8 cellular contexts compared by ENCODE assay signal in genomic region chr1:15799004-15799867, GRCh38. TPM values are rescaled to one million over a fixed set of nuclear protein-coding genes. Genes with fewer than 3 reads are reported as not detected.
DNase-seq lines count a peak whose midpoint lies in the region; ATAC-seq, FAIRE-seq and TF ChIP-seq lines count a peak whose summit lies in the region.

No MANE protein-coding gene starts in this region.

- H2BK5ac ChIP-seq in mesenchymal stem cell (ENCODE audit: low read depth, low read length, poor library complexity, severe bottlenecking) = peak overlapping the region; percentile 51

- H3K9ac ChIP-seq in mesenchymal stem cell (ENCODE audit: low read length) = peak overlapping the region; percentile 58

- peak overlapping the region; percentile 86 for H2AK5ac ChIP-seq in mesenchymal stem cell (ENCODE audit: low read length, severe bottlenecking)

- peak overlapping the region; percentile 46 for H2BK120ac ChIP-seq in mesenchymal stem cell (ENCODE audit: low read depth, low read length)

- H3K4me1 Mint-ChIP-seq in chondrocyte (ENCODE audit: low read depth) = peaks cover 84% of the 10 kb centered on the region

- peak overlapping the region; percentile 74 to 89 for H3K18ac ChIP-seq in mesenchymal stem cell (ENCODE audit: low read depth in 1 of 2, low read length in 2 of 2)

- 25% methylated on average over 7 of the region's 9 CpGs for whole genome bisulfite sequencing in mesenchymal stem cell

- ATAC-seq in GM21515 (IDR thresholded peaks at IDR 0.05; ENCODE audit: unreplicated experiment) = no peak

- H3K27me3 ChIP-seq in mesenchymal stem cell (ENCODE audit: control insufficient read depth in 1 of 2, insufficient read depth in 1 of 2, low read length in 2 of 2) = no peaks in the 10 kb centered on the region
- H3K27me3 ChIP-seq in uterus = no peaks in the 10 kb centered on the region

- H3K27ac ChIP-seq in mesenchymal stem cell (ENCODE audit: low read length, poor library complexity, severe bottlenecking) = peak overlapping the region; percentile 95
- H3K27ac ChIP-seq in uterus = peak overlapping the region; percentile 36 to 71

- peak overlapping the region; percentile 14 to 16 for H3K4ac ChIP-seq in mesenchymal stem cell (ENCODE audit: low read depth in 1 of 2, low read length in 2 of 2)

- peak overlapping the region; percentile 66 for H4K8ac ChIP-seq in mesenchymal stem cell (ENCODE audit: low read length)

- H3K4me1 ChIP-seq in mesenchymal stem cell (ENCODE audit: control insufficient read depth, insufficient read depth, low read depth, low read length) (peaks cover 38% of the 10 kb centered on the region), uterus (peaks cover 3 to 20% of the 10 kb centered on the region in 2 donors)

- FAIRE-seq in HTR-8/SVneo (lab: Jason Lieb, UNC) = no peak

- DNase-seq in AG04449 (ENCODE audit: low read depth, low spot score) = peak; percentile 87
- DNase-seq in HTR-8/SVneo (ENCODE audit: insufficient read length, low spot score) = peak; percentile 89
- DNase-seq in chondrocyte (ENCODE audit: low spot score) = no peak
- DNase-seq in mesenchymal stem cell = peak; percentile 99
- peak; percentile 68 to 76 for DNase-seq in uterus
- DNase-seq in NCI-H1048 (lab: John Stamatoyannopoulos, UW) = no peak
- no peak for DNase-seq in activated CD4-positive, alpha-beta T cell treated with anti-CD3 and anti-CD28 coated beads for 1 hour

- H3K4me3 Mint-ChIP-seq in chondrocyte (ENCODE audit: unreplicated experiment) = no peak overlapping the region

- peak overlapping the region; percentile 26 for H3K4me2 ChIP-seq in mesenchymal stem cell (ENCODE audit: low read length, poor library complexity, severe bottlenecking)

- H3K27me3 Mint-ChIP-seq in chondrocyte (ENCODE audit: low read depth) = no peaks in the 10 kb centered on the region

- TF ChIP-seq POLR2A in uterus (IDR thresholded peaks at IDR 0.05) = no peak

- intact Hi-C loops in uterus (cut with DNase I; ENCODE audit: low total_unique reads) = no loop called here

- H3K9me3 Mint-ChIP-seq in chondrocyte (ENCODE audit: low read depth) = no peaks in the 10 kb centered on the region

- no peak overlapping the region for H3K23ac ChIP-seq in mesenchymal stem cell (ENCODE audit: low read length in 2 of 2)

- no peaks in the 10 kb centered on the region for H3K36me3 Mint-ChIP-seq in chondrocyte (ENCODE audit: low read depth)

- H3K79me1 ChIP-seq in mesenchymal stem cell (replicated peaks; ENCODE audit: low read length, poor library complexity, severe bottlenecking) = no peaks in the 10 kb centered on the region

- CTCF ChIA-PET in AG04449 (lab: Yijun Ruan, JAX) = interaction anchor here (2.7 to 3.7 kb wide), 2 partner anchors 8 to 16 kb away, joined by 15 to 18 read pairs; no protein-coding TSS in a partner anchor

- peak overlapping the region; percentile 99 for H3K27ac Mint-ChIP-seq in chondrocyte (ENCODE audit: unreplicated experiment)

- no peak overlapping the region for H2AFZ ChIP-seq in mesenchymal stem cell (ENCODE audit: low read depth, low read length)

- POLR2A ChIA-PET in AG04449 (lab: Yijun Ruan, JAX) = interaction anchor here (0.6 kb wide), 1 partner anchor 14 kb away, joined by 3 read pairs; no protein-coding TSS in a partner anchor

- no peak for TF ChIP-seq CTCF in AG04449 (IDR thresholded peaks at IDR 0.05; ENCODE audit: insufficient read depth, low read length, missing control alignments)
- no peak for TF ChIP-seq CTCF in chondrocyte (IDR thresholded peaks at IDR 0.05)
- no peak for TF ChIP-seq CTCF in uterus (IDR thresholded peaks at IDR 0.05)

- H3K9me3 ChIP-seq in mesenchymal stem cell (ENCODE audit: control insufficient read depth, low read length) = no peaks in the 10 kb centered on the region
- no peaks in the 10 kb centered on the region for H3K9me3 ChIP-seq in uterus

- peak overlapping the region; percentile 55 to 96 for H2BK12ac ChIP-seq in mesenchymal stem cell (ENCODE audit: low read length in 2 of 2)

- no peak overlapping the region for H3K14ac ChIP-seq in mesenchymal stem cell (ENCODE audit: low read length in 2 of 2)

- H2BK15ac ChIP-seq in mesenchymal stem cell (ENCODE audit: low read depth, poor library complexity, severe bottlenecking) = no peak overlapping the region

- H3K36me3 ChIP-seq in mesenchymal stem cell (ENCODE audit: control insufficient read depth in 1 of 2, insufficient read depth in 2 of 2, low read depth in 1 of 2, low read length in 2 of 2) (no peaks in the 10 kb centered on the region), uterus (no peaks in the 10 kb centered on the region)

- H3K4me3 ChIP-seq in AG04449 (ENCODE audit: low read depth, low read length) = no peak overlapping the region
- H3K4me3 ChIP-seq in mesenchymal stem cell (ENCODE audit: insufficient read depth in 1 of 2, low read depth in 1 of 2, low read length in 2 of 2) = peak overlapping the region in 1 of 2 experiments; percentile 1
- no peak overlapping the region for H3K4me3 ChIP-seq in uterus

- H4K91ac ChIP-seq in mesenchymal stem cell (ENCODE audit: low read length) = peak overlapping the region; percentile 89

RNA-seq across cellular contexts. Expression of gene UQCRHL, which starts 8.2 kb away (rescaled TPM):
- total RNA-seq in chondrocyte (1.3 to 1.5 TPM (median 1.3 TPM) in 3 replicates), uterus (1 to 10 TPM in 2 of 4 donors, under 1 TPM in 1, not detected in 1; 0.59 to 1.9 (median 1.0) TPM)
- polyA plus RNA-seq in mesenchymal stem cell (2013, experiment 1 of 2) = 1.9 TPM
- 2.1 TPM for polyA plus RNA-seq in mesenchymal stem cell (2013, experiment 2 of 2)

RNA-seq across cellular contexts. Expression of gene FBLIM1, which starts 40.6 kb away (rescaled TPM):
- total RNA-seq in chondrocyte (191 to 492 TPM (median 490 TPM) in 3 replicates), uterus (10 to 100 TPM; 12.9 to 96.9 (median 74.3) TPM)
- polyA plus RNA-seq in mesenchymal stem cell (2013, experiment 1 of 2) = 112 TPM
- 108 TPM for polyA plus RNA-seq in mesenchymal stem cell (2013, experiment 2 of 2)

RNA-seq across cellular contexts. Expression of gene SPEN, which starts 48.3 kb away (rescaled TPM):
- total RNA-seq in chondrocyte (38.4 to 49.7 TPM (median 39.4 TPM) in 3 replicates), uterus (100 to 1,000 TPM in 1 of 4 donors, 10 to 100 TPM in 3; 18.8 to 104 (median 73.8) TPM)
- 14.6 TPM for polyA plus RNA-seq in mesenchymal stem cell (2013, experiment 1 of 2)
- polyA plus RNA-seq in mesenchymal stem cell (2013, experiment 2 of 2) = 12.1 TPM

RNA-seq across cellular contexts. Expression of gene TMEM82, which starts 56.9 kb away (rescaled TPM):
- total RNA-seq in chondrocyte (not detected in 3 replicates), uterus (not detected)
- polyA plus RNA-seq in mesenchymal stem cell (2013, experiment 1 of 2) = not detected
- not detected for polyA plus RNA-seq in mesenchymal stem cell (2013, experiment 2 of 2)

Comparison
In these comparisons a context has a peak if more than half of its experiments do, and no peak if none do; other contexts are left out.
1. DNase-seq: peak in AG04449 (single experiment), HTR-8/SVneo (single experiment), mesenchymal stem cell (single experiment) and uterus (2 of 2); none in chondrocyte (single experiment), NCI-H1048 (single experiment) and activated CD4-positive, alpha-beta T cell treated with anti-CD3 and anti-CD28 coated beads for 1 hour (single experiment).